Comparison of ENCODE assay signal across 8 cellular contexts in the genomic region with DNA sequence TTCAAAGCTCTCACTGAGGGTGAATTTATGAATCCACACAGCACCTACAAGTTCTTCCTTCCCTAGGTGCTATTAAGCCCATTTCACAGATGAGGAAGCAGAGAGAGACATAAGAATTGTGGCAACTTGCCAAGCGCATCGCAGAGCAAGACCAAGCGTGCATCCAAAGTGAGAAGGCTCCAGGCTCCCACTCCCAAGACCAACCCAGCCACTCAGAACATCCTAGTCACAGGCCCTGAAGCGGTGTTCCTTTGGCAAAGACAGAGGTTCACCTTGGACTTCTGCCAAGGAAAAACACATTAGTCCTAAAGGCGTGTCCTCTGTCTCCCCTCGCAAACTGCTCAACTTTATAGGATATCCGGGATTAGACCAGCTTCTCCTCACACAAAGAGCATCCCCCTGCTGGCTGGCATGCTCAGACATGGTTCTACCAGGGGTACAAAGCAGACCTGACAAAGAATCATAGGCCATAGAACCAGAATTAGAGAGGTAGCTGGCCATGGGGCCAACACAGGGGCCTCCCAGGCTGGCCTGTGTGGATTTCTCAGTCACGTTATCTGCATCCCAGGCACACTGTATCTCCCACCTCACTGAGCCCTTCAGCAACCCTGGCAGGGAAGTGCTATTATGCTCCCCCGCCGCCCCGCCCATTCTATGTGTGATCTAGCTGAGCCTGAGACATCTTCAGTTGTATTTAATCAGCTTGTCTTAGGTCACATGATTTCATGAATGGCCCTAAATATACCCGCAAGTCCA.
A peak's percentile ranks its signal among the peaks of the same experiment; 100 is the strongest.
DNase-seq lines count a peak whose midpoint lies in the region; FAIRE-seq and TF ChIP-seq lines count a peak whose summit lies in the region.

No MANE protein-coding gene starts in this region.

- no peaks in the 10 kb centered on the region for H3K27me3 Mint-ChIP-seq in CD4-positive, alpha-beta memory T cell
- no peaks in the 10 kb centered on the region for H3K27me3 Mint-ChIP-seq in activated T-helper 2 cell treated with anti-CD3 and anti-CD28 coated beads, Interferon-gamma antibody, Interleukin-2, Interleukin-4, amounts not matched to agents 10 μg/mL and 5 μg/mL and 100 μg/mL, durations not matched to agents 14 hours and 24 hours and 36 hours (ENCODE audit: low read depth)

- peak overlapping the region; percentile 76 for H3K9ac ChIP-seq in Karpas-422 (ENCODE audit: low read length)
- peak overlapping the region; percentile 8 for H3K9ac ChIP-seq in keratinocyte (ENCODE audit: control insufficient read depth, extremely low read depth, insufficient read depth, low read length)

- FAIRE-seq in keratinocyte (lab: Jason Lieb, UNC) = peak; percentile 98

- intact Hi-C loops in CD4-positive, alpha-beta memory T cell (cut with micrococcal nuclease) = loop anchor here (2.0 kb wide), 1 partner anchor 21 kb away; no protein-coding TSS in a partner anchor
- intact Hi-C loops in activated T-helper 2 cell treated with anti-CD3 and anti-CD28 coated beads, Interferon-gamma antibody, Interleukin-2, Interleukin-4, amounts not matched to agents 10 μg/mL and 5 μg/mL and 100 μg/mL, durations not matched to agents 14 hours and 24 hours and 36 hours (cut with micrococcal nuclease) = loop anchor here (2.0 kb wide), 3 partner anchors 21 to 41 kb away; no protein-coding TSS in a partner anchor

- H3K4me1 Mint-ChIP-seq in CD4-positive, alpha-beta memory T cell = peaks cover 64 to 91% (median 77%) of the 10 kb centered on the region in 4 donors
- peaks cover 61% of the 10 kb centered on the region for H3K4me1 Mint-ChIP-seq in activated T-helper 2 cell treated with anti-CD3 and anti-CD28 coated beads, Interferon-gamma antibody, Interleukin-2, Interleukin-4, amounts not matched to agents 10 μg/mL and 5 μg/mL and 100 μg/mL, durations not matched to agents 14 hours and 24 hours and 36 hours (ENCODE audit: low read depth)

- no peaks in the 10 kb centered on the region for H3K9me3 ChIP-seq in CD4-positive, alpha-beta memory T cell (ENCODE audit: control insufficient read depth in 1 of 2, low read length in 2 of 2)
- H3K9me3 ChIP-seq in Karpas-422 (ENCODE audit: low read length) (no peaks in the 10 kb centered on the region), keratinocyte (ENCODE audit: control insufficient read depth, low read depth, low read length) (no peaks in the 10 kb centered on the region)

- no peaks in the 10 kb centered on the region for H3K9me2 ChIP-seq in Karpas-422 (replicated peaks; ENCODE audit: insufficient read depth, low read length)

- H3K79me2 ChIP-seq in Karpas-422 (ENCODE audit: low read length) (peaks cover 89% of the 10 kb centered on the region), keratinocyte (ENCODE audit: control insufficient read depth, insufficient read depth, low read length) (no peaks in the 10 kb centered on the region)

- H3K4me3 ChIP-seq in CD4-positive, alpha-beta memory T cell (ENCODE audit: low read length in 2 of 2) = no peak overlapping the region
- H3K4me3 ChIP-seq in Karpas-422 (ENCODE audit: low read length) (peak overlapping the region; percentile 60; the same call in 1 of the 2 replicates), keratinocyte (ENCODE audit: control insufficient read depth in 2 of 3, extremely low read depth in 1 of 3, insufficient read depth in 2 of 3, low read depth in 1 of 3, low read length in 3 of 3) (no peak overlapping the region)

- H4K20me1 ChIP-seq in Karpas-422 (ENCODE audit: insufficient read depth, low read depth, low read length) = no peaks in the 10 kb centered on the region
- H4K20me1 ChIP-seq in keratinocyte (ENCODE audit: control insufficient read depth, extremely low read depth, insufficient read depth, low read length) = no peaks in the 10 kb centered on the region

- DNase-seq in CD4-positive, alpha-beta memory T cell = no peak
- DNase-seq in Karpas-422 = peak; percentile 75
- DNase-seq in activated T-helper 2 cell treated with anti-CD3 and anti-CD28 coated beads, Interferon-gamma antibody, Interleukin-2, Interleukin-4, amounts not matched to agents 10 μg/mL and 5 μg/mL and 100 μg/mL, durations not matched to agents 14 hours and 24 hours and 36 hours (ENCODE audit: low spot score) = no peak
- DNase-seq in keratinocyte (ENCODE audit: low read depth, low spot score) = peak; percentile 98
- DNase-seq in iPS-NIHi7 (ENCODE audit: extremely low spot score) = no peak
- DNase-seq in activated effector memory CD4-positive, alpha-beta T cell treated with Interleukin-2 at 50 U/mL for 16 hours = no peak
- DNase-seq in GF-D8 (lab: John Stamatoyannopoulos, UW) = no peak
- no peak for DNase-seq in activated CD4-positive, alpha-beta T cell treated with anti-CD3 and anti-CD28 coated beads for 1 hour

- H3K4me1 ChIP-seq in CD4-positive, alpha-beta memory T cell (ENCODE audit: insufficient read depth, low read length) = peaks cover 78% of the 10 kb centered on the region
- peaks cover 100% of the 10 kb centered on the region for H3K4me1 ChIP-seq in Karpas-422 (ENCODE audit: low read length)
- H3K4me1 ChIP-seq in keratinocyte (ENCODE audit: control insufficient read depth, extremely low read depth, insufficient read depth, low read length) = peaks cover 26% of the 10 kb centered on the region

- peaks cover 0 to 2% (median 0%) of the 10 kb centered on the region in 8 donors for H3K9me3 Mint-ChIP-seq in CD4-positive, alpha-beta memory T cell
- no peaks in the 10 kb centered on the region for H3K9me3 Mint-ChIP-seq in activated T-helper 2 cell treated with anti-CD3 and anti-CD28 coated beads, Interferon-gamma antibody, Interleukin-2, Interleukin-4, amounts not matched to agents 10 μg/mL and 5 μg/mL and 100 μg/mL, durations not matched to agents 14 hours and 24 hours and 36 hours

- peak overlapping the region; percentile 88 for H3K4me2 ChIP-seq in Karpas-422 (ENCODE audit: low read depth, low read length, poor library complexity, severe bottlenecking)
- peak overlapping the region; percentile 11 for H3K4me2 ChIP-seq in keratinocyte (ENCODE audit: control insufficient read depth, extremely low read depth, insufficient read depth, low read depth, low read length)

- no peak overlapping the region for H2AFZ ChIP-seq in Karpas-422 (ENCODE audit: low read length)
- H2AFZ ChIP-seq in keratinocyte (ENCODE audit: control insufficient read depth, low read length) = peak overlapping the region; percentile 29

- peaks cover 40 to 46% of the 10 kb centered on the region in 2 donors for H3K36me3 Mint-ChIP-seq in CD4-positive, alpha-beta memory T cell
- H3K36me3 Mint-ChIP-seq in activated T-helper 2 cell treated with anti-CD3 and anti-CD28 coated beads, Interferon-gamma antibody, Interleukin-2, Interleukin-4, amounts not matched to agents 10 μg/mL and 5 μg/mL and 100 μg/mL, durations not matched to agents 14 hours and 24 hours and 36 hours (ENCODE audit: low read depth) = peaks cover 42% of the 10 kb centered on the region

- CTCF ChIA-PET in CD4-positive, alpha-beta memory T cell (lab: Charles Lee; ENCODE audit: partially characterized antibody) = interaction anchor here (0.8 to 2.9 kb wide), 5 partner anchors 9 to 32 kb away, joined by 3 to 10 read pairs (median 6); no protein-coding TSS in a partner anchor

- POLR2A ChIA-PET in CD4-positive, alpha-beta memory T cell (lab: Charles Lee; ENCODE audit: partially characterized antibody) = interaction anchor here (1.3 to 6.2 kb wide), 4 partner anchors 14 to 73 kb away, joined by 3 to 46 read pairs (median 5); no protein-coding TSS in a partner anchor

- no peaks in the 10 kb centered on the region for H3K9me1 ChIP-seq in keratinocyte (ENCODE audit: control insufficient read depth, extremely low read depth, insufficient read depth, low read length)

- dilution Hi-C loops in keratinocyte (cut with MboI; ENCODE audit: extremely low pct_ligation_motif_present, low sequenced_read_pairs) = no loop called here

- H3K27ac ChIP-seq in CD4-positive, alpha-beta memory T cell (ENCODE audit: low read depth, low read length) = no peak overlapping the region
- peak overlapping the region; percentile 98 for H3K27ac ChIP-seq in Karpas-422 (ENCODE audit: low read length)
- peak overlapping the region; percentile 45 for H3K27ac ChIP-seq in keratinocyte (ENCODE audit: control insufficient read depth, insufficient read depth, low read length)

- peaks cover 4% of the 10 kb centered on the region for H3K36me3 ChIP-seq in CD4-positive, alpha-beta memory T cell (ENCODE audit: insufficient read depth, low read length)
- H3K36me3 ChIP-seq in Karpas-422 (ENCODE audit: insufficient read depth, low read length) = 0 out of 2 replicates have a peak, but pooled peaks cover 6% of the 10 kb centered on the region
- no peaks in the 10 kb centered on the region for H3K36me3 ChIP-seq in keratinocyte (ENCODE audit: control insufficient read depth in 2 of 2, extremely low read depth in 1 of 2, insufficient read depth in 2 of 2, low read length in 2 of 2)

- H3K4me3 Mint-ChIP-seq in CD4-positive, alpha-beta memory T cell = peak overlapping the region in 5 of 8 donors; percentile 35 to 78 (median 60)
- no peak overlapping the region for H3K4me3 Mint-ChIP-seq in activated T-helper 2 cell treated with anti-CD3 and anti-CD28 coated beads, Interferon-gamma antibody, Interleukin-2, Interleukin-4, amounts not matched to agents 10 μg/mL and 5 μg/mL and 100 μg/mL, durations not matched to agents 14 hours and 24 hours and 36 hours (ENCODE audit: low read depth)

- H3K27ac Mint-ChIP-seq in CD4-positive, alpha-beta memory T cell = peak overlapping the region; percentile 84 to 97 (median 92)
- H3K27ac Mint-ChIP-seq in activated T-helper 2 cell treated with anti-CD3 and anti-CD28 coated beads, Interferon-gamma antibody, Interleukin-2, Interleukin-4, amounts not matched to agents 10 μg/mL and 5 μg/mL and 100 μg/mL, durations not matched to agents 14 hours and 24 hours and 36 hours = peak overlapping the region; percentile 83

- no peaks in the 10 kb centered on the region for H3K27me3 ChIP-seq in CD4-positive, alpha-beta memory T cell (ENCODE audit: insufficient read depth, low read length)
- no peaks in the 10 kb centered on the region for H3K27me3 ChIP-seq in Karpas-422 (ENCODE audit: low read length)
- H3K27me3 ChIP-seq in keratinocyte (ENCODE audit: control insufficient read depth, extremely low read depth, insufficient read depth, low read length) = no peaks in the 10 kb centered on the region

- TF ChIP-seq CTCF in keratinocyte (optimal IDR thresholded peaks at IDR 0.05 in 1 of 3, IDR thresholded peaks at IDR 0.05 in 1 of 3, conservative IDR thresholded peaks at IDR 0.05 in 1 of 3; ENCODE audit: extremely low read depth in 1 of 3, insufficient read depth in 2 of 3, low read length in 3 of 3) = peak; percentile 41 to 68 (median 53)

Comparison
In these comparisons a context has a peak if more than half of its experiments do, and no peak if none do; other contexts are left out.
1. DNase-seq: peak in Karpas-422 (single experiment) and keratinocyte (single experiment); none in CD4-positive, alpha-beta memory T cell (0 of 5), activated T-helper 2 cell treated with anti-CD3 and anti-CD28 coated beads, Interferon-gamma antibody, Interleukin-2, Interleukin-4, amounts not matched to agents 10 μg/mL and 5 μg/mL and 100 μg/mL, durations not matched to agents 14 hours and 24 hours and 36 hours (single experiment), iPS-NIHi7 (single experiment), activated effector memory CD4-positive, alpha-beta T cell treated with Interleukin-2 at 50 U/mL for 16 hours (single experiment), GF-D8 (single experiment) and activated CD4-positive, alpha-beta T cell treated with anti-CD3 and anti-CD28 coated beads for 1 hour (single experiment).